ENCODE assay signal across 23 cellular contexts in genomic region chr5:1214163-1214935, GRCh38. TPM values are rescaled to one million over a fixed set of nuclear protein-coding genes. Genes with fewer than 3 reads are reported as not detected.
A peak's percentile ranks its signal among the peaks of the same experiment; 100 is the strongest.
DNase-seq lines count a peak whose midpoint lies in the region; ATAC-seq, FAIRE-seq and TF ChIP-seq lines count a peak whose summit lies in the region.
"Had no signal": no experiment of that assay in that cellular context is flagged by ENCODE, and none has a peak within 500 bp of the region (broad histone marks: within the 10 kb centered on the region; RNA-seq: fewer than 3 reads in every experiment).

No MANE protein-coding gene starts in this region.

- DNase-seq in RWPE2 (ENCODE audit: low spot score) = peak; percentile 59
- no peak for DNase-seq in K562 (ENCODE audit: extremely low read depth in 1 of 4, low spot score in 3 of 4)
- DNase-seq in lower lobe of right lung = peak; percentile 33
- DNase-seq in spleen = peak; percentile 60
- DNase-seq in iPS-NIHi7 (ENCODE audit: extremely low spot score) = no peak
- no peak for DNase-seq in osteoblast (ENCODE audit: insufficient read length, low spot score, missing footprints)
- DNase-seq: ACHN; AML-193; Caco-2; CD4-positive, alpha-beta T cell; GM23248; HCEC 1CT had no signal

- H2AFZ ChIP-seq in K562 (ENCODE audit: low read depth, low read length) (no peak overlapping the region), osteoblast (ENCODE audit: low read length) (no peak overlapping the region)
- H2AFZ ChIP-seq: GM23248 had no signal

- H3K4me1 ChIP-seq in RWPE2 (ENCODE audit: insufficient read depth, poor library complexity, severe bottlenecking) = no peaks in the 10 kb centered on the region
- peaks cover 0 to 57% of the 10 kb centered on the region in 2 experiments; a peak in 1 of 5 replicates for H3K4me1 ChIP-seq in K562 (replicated peaks in 1 of 2; ENCODE audit: control insufficient read depth in 2 of 2, insufficient read depth in 2 of 2, low read length in 2 of 2)
- no peaks in the 10 kb centered on the region for H3K4me1 ChIP-seq in lower lobe of right lung
- H3K4me1 ChIP-seq in spleen = no peaks in the 10 kb centered on the region
- H3K4me1 ChIP-seq in osteoblast (ENCODE audit: insufficient read depth, low read length) = no peaks in the 10 kb centered on the region
- H3K4me1 ChIP-seq: Caco-2 had no signal

- WGBS in K562 (ENCODE audit: insufficient coverage, low coverage, missing lambda C conversion rate) = 12% methylated on average over 18 of the region's 22 CpGs
- 72 to 84% (median 79%) methylated on average over 21 to 22 of the region's 22 CpGs for whole genome bisulfite sequencing in spleen, 5 donors

- H4K20me1 ChIP-seq in K562 (replicated peaks; ENCODE audit: control insufficient read depth, insufficient read depth, low read length) (peaks cover 2% of the 10 kb centered on the region; the same call in 1 of the 2 replicates), osteoblast (ENCODE audit: insufficient read depth, low read length) (no peaks in the 10 kb centered on the region)

- TF ChIP-seq RAD21 in K562 (CRISPR knock-in tag; conservative IDR thresholded peaks at IDR 0.05 in 1 of 2, IDR thresholded peaks at IDR 0.05 in 1 of 2) = no peak

- ATAC-seq in RWPE2 (ENCODE audit: low read depth) = no peak
- ATAC-seq in K562 = no peak
- no peak for ATAC-seq in lower lobe of right lung
- ATAC-seq in GM21529 (IDR thresholded peaks at IDR 0.05; ENCODE audit: unreplicated experiment) = no peak

- in situ Hi-C loops in K562 (cut with MboI) = no loop called here

- TF ChIP-seq POLR2A in K562 (conservative IDR thresholded peaks at IDR 0.05) = no peak
- no peak for TF ChIP-seq POLR2A in spleen (IDR thresholded peaks at IDR 0.05)

- H3K79me2 ChIP-seq in K562 (ENCODE audit: control insufficient read depth, insufficient read depth, low read length) (no peaks in the 10 kb centered on the region), osteoblast (ENCODE audit: insufficient read depth, low read length) (no peaks in the 10 kb centered on the region)

- CTCF ChIA-PET in K562 (lab: Yijun Ruan, JAX; ENCODE audit: low intra/inter-chr PET ratio) = interaction anchor here (0.5 kb wide), 1 partner anchor 259 kb away, joined by 3 read pairs; no protein-coding TSS in a partner anchor

- H3K36me3 ChIP-seq in RWPE2 (ENCODE audit: low read depth) (no peaks in the 10 kb centered on the region), K562 (ENCODE audit: control insufficient read depth, insufficient read depth, low read length) (no peaks in the 10 kb centered on the region), lower lobe of right lung (no peaks in the 10 kb centered on the region), spleen (no peaks in the 10 kb centered on the region), osteoblast (ENCODE audit: insufficient read depth, low read length) (no peaks in the 10 kb centered on the region)

- H3K9ac ChIP-seq in K562 (ENCODE audit: insufficient read depth in 1 of 2, low read depth in 2 of 2, low read length in 2 of 2) = no peak overlapping the region
- H3K9ac ChIP-seq: GM23248 had no signal

- intact Hi-C loops in K562 (cut with micrococcal nuclease) (no loop called here), lower lobe of right lung (cut with DNase I) (no loop called here), spleen (cut with DNase I; ENCODE audit: low total_unique reads) (no loop called here)

- no peak overlapping the region for H3K4me3 ChIP-seq in RWPE2 (ENCODE audit: severe bottlenecking)
- H3K4me3 ChIP-seq in K562 = no peak overlapping the region
- no peak overlapping the region for H3K4me3 ChIP-seq in lower lobe of right lung
- H3K4me3 ChIP-seq in spleen = no peak overlapping the region
- no peak overlapping the region for H3K4me3 ChIP-seq in osteoblast (ENCODE audit: insufficient read depth, low read length)
- H3K4me3 ChIP-seq: GM23248 had no signal

- H3K9me1 ChIP-seq in K562 (ENCODE audit: control insufficient read depth, insufficient read depth, low read length) = no peaks in the 10 kb centered on the region

- no peak for FAIRE-seq in K562 (lab: Jason Lieb, UNC)
- FAIRE-seq: A204.1, D721Med, G401.6, GM12891, GM19239, HTR-8/SVneo had no signal

- TF ChIP-seq CTCF in RWPE2 (IDR thresholded peaks at IDR 0.05; ENCODE audit: poor library complexity, severe bottlenecking) (no peak), K562 (IDR thresholded peaks at IDR 0.05 in 2 of 3, conservative IDR thresholded peaks at IDR 0.05 in 1 of 3; ENCODE audit: insufficient read depth in 2 of 3, low read depth in 1 of 3, low read length in 3 of 3) (no peak), lower lobe of right lung (IDR thresholded peaks at IDR 0.05) (no peak), spleen (IDR thresholded peaks at IDR 0.05 in 8 of 11, conservative IDR thresholded peaks at IDR 0.05 in 3 of 11) (no peak), osteoblast (IDR thresholded peaks at IDR 0.05; ENCODE audit: extremely low read depth, low read depth, low read length) (no peak)

- no peak for TF ChIP-seq EP300 in K562 (IDR thresholded peaks at IDR 0.05; ENCODE audit: low read length)

- POLR2A ChIA-PET in K562 (lab: Yijun Ruan, JAX) = no interaction called here

- H3K9me3 ChIP-seq in RWPE2 (ENCODE audit: severe bottlenecking) (no peaks in the 10 kb centered on the region), K562 (replicated peaks; ENCODE audit: control insufficient read depth, insufficient read depth, low read depth, low read length) (no peaks in the 10 kb centered on the region; the same call in 1 of the 2 replicates), lower lobe of right lung (no peaks in the 10 kb centered on the region), spleen (peaks cover 0 to 5% (median 0%) of the 10 kb centered on the region in 8 donors), osteoblast (ENCODE audit: low read depth, low read length) (no peaks in the 10 kb centered on the region)
- H3K9me3 ChIP-seq: Caco-2 had no signal

- H3K27me3 ChIP-seq in RWPE2 (ENCODE audit: insufficient read depth, poor library complexity, severe bottlenecking) (no peaks in the 10 kb centered on the region), K562 (ENCODE audit: control insufficient read depth in 2 of 2, insufficient read depth in 2 of 2, low read length in 2 of 2) (peaks cover 19 to 64% of the 10 kb centered on the region in 2 experiments), lower lobe of right lung (ENCODE audit: low read depth) (no peaks in the 10 kb centered on the region), spleen (replicated peaks in 1 of 7) (peaks cover 0 to 49% (median 0%) of the 10 kb centered on the region in 7 donors), osteoblast (ENCODE audit: insufficient read depth, low read length) (no peaks in the 10 kb centered on the region)

- H3K27ac ChIP-seq in RWPE2 (ENCODE audit: poor library complexity, severe bottlenecking) (no peak overlapping the region), K562 (ENCODE audit: extremely low read depth, low read depth, low read length) (no peak overlapping the region), lower lobe of right lung (no peak overlapping the region), spleen (no peak overlapping the region), osteoblast (ENCODE audit: low read depth, low read length) (no peak overlapping the region)
- H3K27ac ChIP-seq: C4-2B, GM23248 had no signal

- BruUV-seq in K562 (replicated peaks; lab: Mats Ljungman, UMichigan) = no TSS peak

- H3K4me2 ChIP-seq in K562 (ENCODE audit: insufficient read depth, low read length) (no peak overlapping the region), osteoblast (ENCODE audit: insufficient read depth, low read length) (no peak overlapping the region)

TF ChIP-seq in K562, 482 proteins besides CTCF, POLR2A, EP300 and RAD21 (continues in another document):
- no peak for TF ChIP-seq CAMTA2 (CRISPR knock-in tag; conservative IDR thresholded peaks at IDR 0.05)

RNA-seq across cellular contexts. Expression of gene SLC6A18, which starts 10.8 kb away (rescaled TPM):
- total RNA-seq in K562 (2011; cell fraction: chromatin; rRNA removed; ENCODE audit: low replicate concordance) = not detected in 2 replicates
- total RNA-seq in K562 (2011; cell fraction: nucleolus; rRNA removed) = not detected in 2 replicates
- not detected in 2 replicates for total RNA-seq in K562 (2011; cell fraction: nucleoplasm; rRNA removed)
- total RNA-seq in K562 (2014; rRNA removed) = not detected in 2 replicates
- total RNA-seq in K562 (2014; rRNA removed; fragmentation: Illumina TruSeq; extraction: Trizol) = not detected in 2 replicates
- total RNA-seq in K562 (2015; rRNA removed; fragmentation: Illumina TruSeq; extraction: Trizol) = not detected in 2 replicates
- total RNA-seq in K562 (2021) = not detected in 2 replicates
- polyA plus RNA-seq in K562 (2011; rRNA removed) = not detected in 2 replicates
- polyA plus RNA-seq in K562 (2011; cell fraction: cytosol; rRNA removed) = not detected in 2 replicates
- not detected in 2 replicates for polyA plus RNA-seq in K562 (2011; cell fraction: nucleus; rRNA removed)
- not detected in 2 replicates for polyA plus RNA-seq in K562 (2012)
- not detected in 2 replicates for polyA plus RNA-seq in K562 (2014; fragmentation: Illumina TruSeq; extraction: Trizol)
- not detected for polyA plus RNA-seq in K562 (2014; fragmentation: Nextera tagmentation; extraction: Ambion mirVana)
- polyA plus RNA-seq in K562 (2014; rRNA removed) = not detected in 2 replicates
- not detected in 2 replicates for polyA minus RNA-seq in K562 (2011; rRNA and poly(A)+ RNA removed)
- polyA minus RNA-seq in K562 (2011; cell fraction: cytosol; rRNA and poly(A)+ RNA removed) = not detected in 2 replicates
- not detected in 2 replicates for polyA minus RNA-seq in K562 (2011; cell fraction: nucleus; rRNA and poly(A)+ RNA removed)
- not detected for total RNA-seq in lower lobe of right lung
- total RNA-seq in spleen = not detected
- polyA plus RNA-seq in spleen = not detected
- not detected in 2 replicates for total RNA-seq in osteoblast
- total RNA-seq: Caco-2; CD4-positive, alpha-beta T cell; GM23248; H4 had no signal
- polyA plus RNA-seq: BJ, GM23248, IgD-negative memory B cell had no signal

RNA-seq across cellular contexts. Expression of gene SLC6A19, which starts 13.0 kb away (rescaled TPM):
- total RNA-seq in K562 (2011; cell fraction: chromatin; rRNA removed; ENCODE audit: low replicate concordance) = 1.7 and 3.2 TPM in 2 replicates
- 2.1 and 2.2 TPM in 2 replicates for total RNA-seq in K562 (2011; cell fraction: nucleolus; rRNA removed)
- 1.5 and 1.6 TPM in 2 replicates for total RNA-seq in K562 (2011; cell fraction: nucleoplasm; rRNA removed)
- total RNA-seq in K562 (2014; rRNA removed) (0.59 and 1.3 TPM in 2 replicates), K562 (2014; rRNA removed; fragmentation: Illumina TruSeq; extraction: Trizol) (0.26 and 0.47 TPM in 2 replicates), K562 (2015; rRNA removed; fragmentation: Illumina TruSeq; extraction: Trizol) (0.43 and 0.49 TPM in 2 replicates), K562 (2021) (1.3 and 1.6 TPM in 2 replicates), lower lobe of right lung (not detected), spleen (under 1 TPM in 1 of 7 donors, not detected in 6; 0.50 TPM), osteoblast (not detected in 2 replicates)
- polyA plus RNA-seq in K562 (2011; rRNA removed) (0.26 and 0.65 TPM in 2 replicates), K562 (2014; fragmentation: Illumina TruSeq; extraction: Trizol) (0.74 and 1.1 TPM in 2 replicates), K562 (2014; fragmentation: Nextera tagmentation; extraction: Ambion mirVana) (under 1 TPM; 0.03 to 0.04 TPM), K562 (2014; rRNA removed) (1.0 and 1.1 TPM in 2 replicates), spleen (under 1 TPM in 1 of 3 donors, not detected in 2; under 0.01 TPM)
- 0.27 and 1.1 TPM in 2 replicates for polyA plus RNA-seq in K562 (2011; cell fraction: cytosol; rRNA removed)
- polyA plus RNA-seq in K562 (2011; cell fraction: nucleus; rRNA removed) = 1.4 and 5.0 TPM in 2 replicates
- 4.1 and 5.2 TPM in 2 replicates for polyA plus RNA-seq in K562 (2012)
- 0.21 and 1.3 TPM in 2 replicates for polyA minus RNA-seq in K562 (2011; rRNA and poly(A)+ RNA removed)
- 0.27 and 0.95 TPM in 2 replicates for polyA minus RNA-seq in K562 (2011; cell fraction: cytosol; rRNA and poly(A)+ RNA removed)
- 0.22 and 0.67 TPM in 2 replicates for polyA minus RNA-seq in K562 (2011; cell fraction: nucleus; rRNA and poly(A)+ RNA removed)
- total RNA-seq: CD4-positive, alpha-beta T cell; GM23248; H4 had no signal
- polyA plus RNA-seq: BJ, GM23248, IgD-negative memory B cell had no signal

Comparison
In these comparisons a context has a peak if more than half of its experiments do, and no peak if none do; other contexts are left out.
1. DNase-seq: peak in RWPE2 (single experiment), lower lobe of right lung (single experiment) and spleen (single experiment); none in K562 (0 of 4), iPS-NIHi7 (single experiment) and osteoblast (single experiment).